In genomic region chr2:64204716-64205115, GRCh38 we compare ENCODE assay signal across 8 cellular contexts.
A peak's percentile ranks its signal among the peaks of the same experiment; 100 is the strongest.
DNase-seq lines count a peak whose midpoint lies in the region; ATAC-seq and TF ChIP-seq lines count a peak whose summit lies in the region.

No MANE protein-coding gene starts in this region.

- H3K9me3 ChIP-seq in left ventricle myocardium inferior (replicated peaks): no peaks in the 10 kb centered on the region
- H3K9me3 ChIP-seq in ascending aorta: no peaks in the 10 kb centered on the region
- H3K9me3 ChIP-seq in muscle layer of duodenum (ENCODE audit: control insufficient read depth in 1 of 2, low read length in 2 of 2): no peaks in the 10 kb centered on the region
- H3K9me3 ChIP-seq in upper lobe of right lung: no peaks in the 10 kb centered on the region

- no peak for ATAC-seq in Right ventricle myocardium superior (ENCODE audit: poor library complexity)
- no peak for ATAC-seq in upper lobe of right lung

- H3K27ac ChIP-seq in left ventricle myocardium inferior (replicated peaks) (peak overlapping the region; percentile 79), ascending aorta (peak overlapping the region; percentile 78 to 81), muscle layer of duodenum (ENCODE audit: low read length) (peak overlapping the region; percentile 86), upper lobe of right lung (peak overlapping the region; percentile 84)

- H3K4me1 ChIP-seq in left ventricle myocardium inferior: peaks cover 46% of the 10 kb centered on the region
- peaks cover 5 to 19% of the 10 kb centered on the region in 2 donors for H3K4me1 ChIP-seq in ascending aorta
- peaks cover 8 to 39% of the 10 kb centered on the region in 2 donors for H3K4me1 ChIP-seq in muscle layer of duodenum (ENCODE audit: control insufficient read depth in 1 of 2, insufficient read depth in 2 of 2, low read length in 2 of 2)
- H3K4me1 ChIP-seq in upper lobe of right lung: peaks cover 26% of the 10 kb centered on the region

- TF ChIP-seq CTCF in left ventricle myocardium inferior (IDR thresholded peaks at IDR 0.05; ENCODE audit: borderline replicate concordance) (no peak), ascending aorta (IDR thresholded peaks at IDR 0.05) (no peak), upper lobe of right lung (IDR thresholded peaks at IDR 0.05) (no peak)

- H3K27me3 ChIP-seq in left ventricle myocardium inferior (ENCODE audit: low read depth) (no peaks in the 10 kb centered on the region), ascending aorta (no peaks in the 10 kb centered on the region), muscle layer of duodenum (ENCODE audit: low read depth, low read length) (no peaks in the 10 kb centered on the region), upper lobe of right lung (no peaks in the 10 kb centered on the region)

- H3K36me3 ChIP-seq in left ventricle myocardium inferior (no peaks in the 10 kb centered on the region), ascending aorta (no peaks in the 10 kb centered on the region), muscle layer of duodenum (ENCODE audit: control insufficient read depth in 1 of 2, insufficient read depth in 2 of 2, low read length in 2 of 2) (no peaks in the 10 kb centered on the region), upper lobe of right lung (no peaks in the 10 kb centered on the region)

- H3K4me3 ChIP-seq in left ventricle myocardium inferior (no peak overlapping the region), ascending aorta (peak overlapping the region in 1 of 2 donors; percentile 39), muscle layer of duodenum (ENCODE audit: low read depth in 1 of 2, low read length in 2 of 2) (peak overlapping the region; percentile 5 to 52), upper lobe of right lung (no peak overlapping the region)

- no peak for DNase-seq in left ventricle myocardium inferior
- no peak for DNase-seq in Right ventricle myocardium superior
- no peak for DNase-seq in ascending aorta (ENCODE audit: low spot score in 2 of 2)
- no peak for DNase-seq in upper lobe of right lung
- no peak for DNase-seq in LoVo (ENCODE audit: low spot score)
- no peak for DNase-seq in NCI-H524 (lab: John Stamatoyannopoulos, UW)
- DNase-seq in NCI-H446 treated with DMSO at 0.1 percent for 48 hours (lab: John Stamatoyannopoulos, UW): no peak

- intact Hi-C loops in left ventricle myocardium inferior (cut with micrococcal nuclease) (no loop called here), Right ventricle myocardium superior (cut with DNase I) (no loop called here), ascending aorta (cut with DNase I) (loop anchor here (5.0 kb wide), 1 partner anchor 62 kb away; the partner anchor contains the start of gene PELI1), upper lobe of right lung (cut with DNase I) (no loop called here)

Comparison
In these comparisons a context has a peak if more than half of its experiments do, and no peak if none do; other contexts are left out.
1. H3K4me3 ChIP-seq: peak in muscle layer of duodenum (2 of 2); none in left ventricle myocardium inferior (single experiment) and upper lobe of right lung (single experiment).
2. Peak in every context shown above with its lines, with median percentiles within 50 percentile points of each other: H3K27ac ChIP-seq.